In the genomic region with DNA sequence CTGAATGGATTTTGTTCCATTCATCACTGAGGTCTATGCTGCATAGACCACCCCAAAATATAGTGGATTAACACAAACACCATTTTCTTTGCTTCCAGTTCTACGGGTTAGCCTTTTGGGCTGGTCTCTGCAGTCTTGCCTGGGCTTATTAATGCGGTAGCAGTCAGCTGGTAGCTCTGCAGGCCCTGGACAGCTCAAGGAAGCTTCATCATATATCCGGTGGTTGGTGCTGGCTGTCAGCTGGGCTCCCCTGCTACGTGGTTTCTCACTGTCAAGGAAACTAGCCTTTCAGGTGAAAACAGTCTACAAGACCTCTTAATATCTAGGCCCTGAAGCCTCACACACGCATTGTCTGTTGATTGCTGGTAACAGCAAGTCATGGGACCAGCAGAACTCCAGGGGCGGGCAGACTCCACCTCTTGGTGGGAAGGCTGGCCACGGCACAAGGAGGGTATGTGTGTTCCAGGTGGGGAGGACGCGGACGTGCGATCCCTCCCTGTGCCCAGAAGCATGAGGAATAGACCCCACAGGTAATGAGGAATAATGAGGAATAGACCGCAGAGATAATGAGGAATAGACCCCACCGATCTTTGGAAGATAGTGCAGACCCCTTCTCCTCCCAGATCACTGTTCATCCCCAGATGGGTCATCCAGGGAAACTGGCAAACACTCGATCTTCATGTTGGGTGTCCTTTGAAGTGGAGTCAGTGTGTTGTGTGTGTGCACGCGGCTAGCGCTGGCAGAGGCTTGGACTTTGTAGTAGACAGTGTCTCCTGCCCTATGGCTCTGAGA, we compare ENCODE assay signal across 14 cellular contexts.
"Had no signal": no experiment of that assay in that cellular context is flagged by ENCODE, and none has a peak within 500 bp of the region (broad histone marks: within the 10 kb centered on the region; RNA-seq: fewer than 3 reads in every experiment).

No MANE protein-coding gene starts in this region.

- FAIRE-seq: small intestine had no signal

- H3K9me3 ChIP-seq: mucosa of descending colon, suprapubic skin, upper lobe of left lung had no signal

- H3K4me3 ChIP-seq: mucosa of descending colon, suprapubic skin, upper lobe of left lung had no signal

- H3K27ac ChIP-seq: epithelial cell of prostate, suprapubic skin had no signal

- DNase-seq: activated CD4-positive, alpha-beta T cell treated with anti-CD3 and anti-CD28 coated beads, Interleukin-2, amount 10 ng/mL, durations not matched to agents 7 days and 5 days; activated CD8-positive, alpha-beta memory T cell treated with anti-CD3 and anti-CD28 coated beads, Interleukin-2, amount 50 U/mL, for 48 hours; activated gamma-delta T cell; activated T-cell treated with anti-CD3 and anti-CD28 coated beads, Interleukin-2, amount 50 U/mL, for 72 hours; amniotic stem cell; effector memory CD4-positive, alpha-beta T cell; foreskin melanocyte; mucosa of descending colon; naive thymus-derived CD4-positive, alpha-beta T cell; small intestine; upper lobe of left lung had no signal

- H3K27me3 ChIP-seq: suprapubic skin, upper lobe of left lung had no signal

- ATAC-seq: activated naive CD4-positive, alpha-beta T cell treated with anti-CD3 and anti-CD28 coated beads, Interleukin-2, amount 50 U/mL, for 72 hours; activated T-cell treated with anti-CD3 and anti-CD28 coated beads, Interleukin-2, amount 50 U/mL, for 72 hours; mucosa of descending colon; naive thymus-derived CD4-positive, alpha-beta T cell had no signal
